In genomic region chr14:102828201-102828600, GRCh38 we compare ENCODE assay signal across 13 cellular contexts. TPM values are rescaled to one million over a fixed set of nuclear protein-coding genes. Genes with fewer than 3 reads are reported as not detected.
A peak's percentile ranks its signal among the peaks of the same experiment; 100 is the strongest.
DNase-seq lines count a peak whose midpoint lies in the region; ATAC-seq and TF ChIP-seq lines count a peak whose summit lies in the region.
"Had no signal": no experiment of that assay in that cellular context is flagged by ENCODE, and none has a peak within 500 bp of the region (broad histone marks: within the 10 kb centered on the region; RNA-seq: fewer than 3 reads in every experiment).

No MANE protein-coding gene starts in this region.

- no peak overlapping the region for H2AK5ac ChIP-seq in mesenchymal stem cell (ENCODE audit: low read length, severe bottlenecking)

- H3K4me3 ChIP-seq in BE2C (ENCODE audit: low read depth, low read length) (peak overlapping the region; percentile 39), mesenchymal stem cell (ENCODE audit: insufficient read depth in 1 of 2, low read depth in 1 of 2, low read length in 2 of 2) (no peak overlapping the region)
- H3K4me3 ChIP-seq in CD4-positive, alpha-beta memory T cell (ENCODE audit: low read length in 2 of 2): no peak overlapping the region
- H3K4me3 ChIP-seq: esophagus squamous epithelium, sigmoid colon had no signal

- H3K14ac ChIP-seq in mesenchymal stem cell (ENCODE audit: low read length in 2 of 2): no peak overlapping the region

- WGBS in mesenchymal stem cell: 77% methylated on average over 9 of the region's 10 CpGs

- no peak for ATAC-seq in HG02610 (IDR thresholded peaks at IDR 0.05; ENCODE audit: unreplicated experiment)
- ATAC-seq in HG03095 (IDR thresholded peaks at IDR 0.05; ENCODE audit: unreplicated experiment): no peak
- ATAC-seq: CD8-positive, alpha-beta T cell had no signal

- peak overlapping the region in 6 of 8 donors; percentile 9 to 82 (median 44) for H3K4me3 Mint-ChIP-seq in CD4-positive, alpha-beta memory T cell
- no peak overlapping the region for H3K4me3 Mint-ChIP-seq in activated T-helper 1 cell treated with anti-CD3 and anti-CD28 coated beads, Interleukin-12 subunit alpha, Interleukin-12 subunit beta, Interleukin-2, Interleukin-4 antibody, amounts not matched to agents 30 ng/mL and 10 ng/mL and 1 ng/mL, durations not matched to agents 14 hours and 24 hours and 36 hours
- H3K4me3 Mint-ChIP-seq: CD8-positive, alpha-beta T cell; central memory CD8-positive, alpha-beta T cell had no signal

- H2BK5ac ChIP-seq in mesenchymal stem cell (ENCODE audit: low read depth, low read length, poor library complexity, severe bottlenecking): no peak overlapping the region

- H3K27me3 ChIP-seq in BE2C (no peaks in the 10 kb centered on the region), mesenchymal stem cell (ENCODE audit: control insufficient read depth in 1 of 2, insufficient read depth in 1 of 2, low read length in 2 of 2) (no peaks in the 10 kb centered on the region)
- no peaks in the 10 kb centered on the region for H3K27me3 ChIP-seq in CD4-positive, alpha-beta memory T cell (ENCODE audit: insufficient read depth, low read length)
- H3K27me3 ChIP-seq: esophagus squamous epithelium, sigmoid colon had no signal

- no peak overlapping the region for H3K9ac ChIP-seq in mesenchymal stem cell (ENCODE audit: low read length)

- H3K4ac ChIP-seq in mesenchymal stem cell (ENCODE audit: low read depth in 1 of 2, low read length in 2 of 2): no peak overlapping the region

- H3K4me1 Mint-ChIP-seq in CD4-positive, alpha-beta memory T cell: peaks cover 33 to 68% (median 54%) of the 10 kb centered on the region in 4 donors
- peaks cover 83% of the 10 kb centered on the region for H3K4me1 Mint-ChIP-seq in activated T-helper 1 cell treated with anti-CD3 and anti-CD28 coated beads, Interleukin-12 subunit alpha, Interleukin-12 subunit beta, Interleukin-2, Interleukin-4 antibody, amounts not matched to agents 30 ng/mL and 10 ng/mL and 1 ng/mL, durations not matched to agents 14 hours and 24 hours and 36 hours (ENCODE audit: low read depth)

- H3K4me2 ChIP-seq in mesenchymal stem cell (ENCODE audit: low read length, poor library complexity, severe bottlenecking): no peak overlapping the region

- DNase-seq in BE2C: no peak
- DNase-seq in CD4-positive, alpha-beta memory T cell: no peak
- DNase-seq in activated T-helper 1 cell treated with anti-CD3 and anti-CD28 coated beads, Interleukin-12 subunit alpha, Interleukin-12 subunit beta, Interleukin-2, Interleukin-4 antibody, amounts not matched to agents 30 ng/mL and 10 ng/mL and 1 ng/mL, durations not matched to agents 14 hours and 24 hours and 36 hours (ENCODE audit: low spot score): no peak
- no peak for DNase-seq in mesenchymal stem cell
- DNase-seq in NCI-H1694 (lab: John Stamatoyannopoulos, UW): no peak
- DNase-seq: activated CD4-positive, alpha-beta T cell treated with anti-CD3 and anti-CD28 coated beads, Interleukin-2, amount 50 U/mL, for 4 hours; activated naive CD4-positive, alpha-beta T cell treated with anti-CD3 and anti-CD28 coated beads, Interleukin-2, amount 50 U/mL, for 16 hours; CD8-positive, alpha-beta T cell; esophagus squamous epithelium; sigmoid colon had no signal

- no peak overlapping the region for H3K27ac ChIP-seq in CD4-positive, alpha-beta memory T cell (ENCODE audit: low read depth, low read length)
- no peak overlapping the region for H3K27ac ChIP-seq in mesenchymal stem cell (ENCODE audit: low read length, poor library complexity, severe bottlenecking)
- H3K27ac ChIP-seq: esophagus squamous epithelium, sigmoid colon had no signal

- H3K36me3 ChIP-seq in BE2C (no peaks in the 10 kb centered on the region), mesenchymal stem cell (ENCODE audit: control insufficient read depth in 1 of 2, insufficient read depth in 2 of 2, low read depth in 1 of 2, low read length in 2 of 2) (peaks cover 8 to 22% of the 10 kb centered on the region in 2 experiments)
- H3K36me3 ChIP-seq in CD4-positive, alpha-beta memory T cell (ENCODE audit: insufficient read depth, low read length): peaks cover 8% of the 10 kb centered on the region
- H3K36me3 ChIP-seq: sigmoid colon had no signal

- intact Hi-C loops in CD4-positive, alpha-beta memory T cell (cut with micrococcal nuclease): no loop called here
- intact Hi-C loops in activated T-helper 1 cell treated with anti-CD3 and anti-CD28 coated beads, Interleukin-12 subunit alpha, Interleukin-12 subunit beta, Interleukin-2, Interleukin-4 antibody, amounts not matched to agents 30 ng/mL and 10 ng/mL and 1 ng/mL, durations not matched to agents 14 hours and 24 hours and 36 hours (cut with micrococcal nuclease): no loop called here

- H4K8ac ChIP-seq in mesenchymal stem cell (ENCODE audit: low read length): no peak overlapping the region

- H3K18ac ChIP-seq in mesenchymal stem cell (ENCODE audit: low read depth in 1 of 2, low read length in 2 of 2): no peak overlapping the region

- peak overlapping the region; percentile 70 for H2BK15ac ChIP-seq in mesenchymal stem cell (ENCODE audit: low read depth, poor library complexity, severe bottlenecking)

- no peak for TF ChIP-seq CTCF in BE2C (IDR thresholded peaks at IDR 0.05; ENCODE audit: low read depth, low read length)

- peaks cover 12% of the 10 kb centered on the region for H3K4me1 ChIP-seq in BE2C
- peaks cover 46% of the 10 kb centered on the region for H3K4me1 ChIP-seq in CD4-positive, alpha-beta memory T cell (ENCODE audit: insufficient read depth, low read length)
- H3K4me1 ChIP-seq in mesenchymal stem cell (ENCODE audit: control insufficient read depth, insufficient read depth, low read depth, low read length): peaks cover 9% of the 10 kb centered on the region

- no peaks in the 10 kb centered on the region for H3K9me3 Mint-ChIP-seq in CD4-positive, alpha-beta memory T cell
- H3K9me3 Mint-ChIP-seq in activated T-helper 1 cell treated with anti-CD3 and anti-CD28 coated beads, Interleukin-12 subunit alpha, Interleukin-12 subunit beta, Interleukin-2, Interleukin-4 antibody, amounts not matched to agents 30 ng/mL and 10 ng/mL and 1 ng/mL, durations not matched to agents 14 hours and 24 hours and 36 hours: no peaks in the 10 kb centered on the region
- H3K9me3 Mint-ChIP-seq: CD8-positive, alpha-beta T cell; central memory CD8-positive, alpha-beta T cell had no signal

- H3K27ac Mint-ChIP-seq in CD4-positive, alpha-beta memory T cell: peak overlapping the region in 3 of 7 donors; percentile 4 to 79 (median 46)
- H3K27ac Mint-ChIP-seq in activated T-helper 1 cell treated with anti-CD3 and anti-CD28 coated beads, Interleukin-12 subunit alpha, Interleukin-12 subunit beta, Interleukin-2, Interleukin-4 antibody, amounts not matched to agents 30 ng/mL and 10 ng/mL and 1 ng/mL, durations not matched to agents 14 hours and 24 hours and 36 hours: peak overlapping the region; percentile 27
- H3K27ac Mint-ChIP-seq: CD8-positive, alpha-beta T cell had no signal

- peaks cover 20 to 41% of the 10 kb centered on the region in 2 donors for H3K36me3 Mint-ChIP-seq in CD4-positive, alpha-beta memory T cell
- H3K36me3 Mint-ChIP-seq in activated T-helper 1 cell treated with anti-CD3 and anti-CD28 coated beads, Interleukin-12 subunit alpha, Interleukin-12 subunit beta, Interleukin-2, Interleukin-4 antibody, amounts not matched to agents 30 ng/mL and 10 ng/mL and 1 ng/mL, durations not matched to agents 14 hours and 24 hours and 36 hours (ENCODE audit: low read depth): peaks cover 37% of the 10 kb centered on the region

- no peaks in the 10 kb centered on the region for H3K27me3 Mint-ChIP-seq in CD4-positive, alpha-beta memory T cell
- no peaks in the 10 kb centered on the region for H3K27me3 Mint-ChIP-seq in activated T-helper 1 cell treated with anti-CD3 and anti-CD28 coated beads, Interleukin-12 subunit alpha, Interleukin-12 subunit beta, Interleukin-2, Interleukin-4 antibody, amounts not matched to agents 30 ng/mL and 10 ng/mL and 1 ng/mL, durations not matched to agents 14 hours and 24 hours and 36 hours (ENCODE audit: insufficient read depth)
- H3K27me3 Mint-ChIP-seq: central memory CD8-positive, alpha-beta T cell had no signal

- H2AFZ ChIP-seq in mesenchymal stem cell (ENCODE audit: low read depth, low read length): no peak overlapping the region

- no peak overlapping the region for H2BK120ac ChIP-seq in mesenchymal stem cell (ENCODE audit: low read depth, low read length)

- H2BK12ac ChIP-seq in mesenchymal stem cell (ENCODE audit: low read length in 2 of 2): peak overlapping the region; percentile 1 to 32

- H3K23ac ChIP-seq in mesenchymal stem cell (ENCODE audit: low read length in 2 of 2): no peak overlapping the region

- H3K9me3 ChIP-seq in BE2C: no peaks in the 10 kb centered on the region
- H3K9me3 ChIP-seq in CD4-positive, alpha-beta memory T cell (ENCODE audit: control insufficient read depth in 1 of 2, low read length in 2 of 2): no peaks in the 10 kb centered on the region
- H3K9me3 ChIP-seq in mesenchymal stem cell (ENCODE audit: control insufficient read depth, low read length): no peaks in the 10 kb centered on the region
- H3K9me3 ChIP-seq: esophagus squamous epithelium, sigmoid colon had no signal

- POLR2A ChIA-PET in CD4-positive, alpha-beta memory T cell (lab: Charles Lee; ENCODE audit: partially characterized antibody): no interaction called here

- H4K91ac ChIP-seq in mesenchymal stem cell (ENCODE audit: low read length): no peak overlapping the region

- CTCF ChIA-PET in CD4-positive, alpha-beta memory T cell (lab: Charles Lee; ENCODE audit: partially characterized antibody): no interaction called here

- H3K79me1 ChIP-seq in mesenchymal stem cell (replicated peaks; ENCODE audit: low read length, poor library complexity, severe bottlenecking): peaks cover 49% of the 10 kb centered on the region

RNA-seq across cellular contexts. Expression of gene TRAF3, which starts 51.0 kb away (rescaled TPM):
- polyA plus RNA-seq in BE2C (2012; ENCODE audit: insufficient read depth, insufficient read length, low read depth): 19.8 TPM
- total RNA-seq in CD4-positive, alpha-beta memory T cell: 10 to 100 TPM; 43.4 to 44.8 TPM
- polyA plus RNA-seq in CD4-positive, alpha-beta memory T cell: 10 to 100 TPM; 14.9 to 21.0 TPM
- 69.2 and 73.1 TPM in 2 replicates for total RNA-seq in activated T-helper 1 cell treated with anti-CD3 and anti-CD28 coated beads, Interleukin-12 subunit alpha, Interleukin-12 subunit beta, Interleukin-2, Interleukin-4 antibody, amounts not matched to agents 30 ng/mL and 10 ng/mL and 1 ng/mL, durations not matched to agents 14 hours and 24 hours and 36 hours
- 10.7 TPM for polyA plus RNA-seq in mesenchymal stem cell (2013, experiment 1 of 2)
- 11.9 TPM for polyA plus RNA-seq in mesenchymal stem cell (2013, experiment 2 of 2)
